Comparison of ENCODE assay signal across 8 cellular contexts in genomic region chr10:58177362-58177947, GRCh38.
DNase-seq lines count a peak whose midpoint lies in the region; ATAC-seq, FAIRE-seq and TF ChIP-seq lines count a peak whose summit lies in the region.

No MANE protein-coding gene starts in this region.

- TF ChIP-seq CTCF in GM12865 (IDR thresholded peaks at IDR 0.05; ENCODE audit: insufficient read depth, low read depth, low read length, missing control alignments) = peak; percentile 34
- peak; percentile 35 for TF ChIP-seq CTCF in bronchial epithelial cell (IDR thresholded peaks at IDR 0.05; ENCODE audit: insufficient read depth, low read length, severe bottlenecking)

- H3K4me3 ChIP-seq in GM12865 (ENCODE audit: low read depth, low read length) = no peak overlapping the region
- no peak overlapping the region for H3K4me3 ChIP-seq in bronchial epithelial cell (ENCODE audit: low read depth, low read length)

- no peak for ATAC-seq in GM21381 (IDR thresholded peaks at IDR 0.05; ENCODE audit: unreplicated experiment)
- no peak for ATAC-seq in HG02763 (IDR thresholded peaks at IDR 0.05; ENCODE audit: unreplicated experiment)

- FAIRE-seq in A204.1 (lab: Jason Lieb, UNC) = peak; percentile 96
- no peak for FAIRE-seq in bronchial epithelial cell (lab: Jason Lieb, UNC)

- H3K27me3 ChIP-seq in bronchial epithelial cell (ENCODE audit: control insufficient read depth, insufficient read depth, low read length) = no peaks in the 10 kb centered on the region

- no peak for DNase-seq in GM12865 (ENCODE audit: low read depth)
- peak; percentile 18 for DNase-seq in NCI-H2029 treated with DMSO at 0.1 percent for 48 hours (lab: John Stamatoyannopoulos, UW)
- peak; percentile 44 for DNase-seq in bronchial epithelial cell (ENCODE audit: low read depth)
- DNase-seq in middle frontal gyrus (ENCODE audit: extremely low spot score, low spot score) = peak; percentile 27
- no peak for DNase-seq in stimulated activated CD4-positive, alpha-beta T cell treated with anti-CD3 and anti-CD28 coated beads, Interleukin-12 subunit alpha, Interleukin-12 subunit beta, amount 100 ng/mL, for 4 hours

- no peaks in the 10 kb centered on the region for H3K36me3 ChIP-seq in bronchial epithelial cell (ENCODE audit: control insufficient read depth, insufficient read depth, low read length)

Comparison
In these comparisons a context has a peak if more than half of its experiments do, and no peak if none do; other contexts are left out.
1. DNase-seq: peak in NCI-H2029 treated with DMSO at 0.1 percent for 48 hours (single experiment), bronchial epithelial cell (single experiment) and middle frontal gyrus (single experiment); none in GM12865 (single experiment) and stimulated activated CD4-positive, alpha-beta T cell treated with anti-CD3 and anti-CD28 coated beads, Interleukin-12 subunit alpha, Interleukin-12 subunit beta, amount 100 ng/mL, for 4 hours (single experiment).